Comparison of ENCODE assay signal across 12 cellular contexts in the genomic region with DNA sequence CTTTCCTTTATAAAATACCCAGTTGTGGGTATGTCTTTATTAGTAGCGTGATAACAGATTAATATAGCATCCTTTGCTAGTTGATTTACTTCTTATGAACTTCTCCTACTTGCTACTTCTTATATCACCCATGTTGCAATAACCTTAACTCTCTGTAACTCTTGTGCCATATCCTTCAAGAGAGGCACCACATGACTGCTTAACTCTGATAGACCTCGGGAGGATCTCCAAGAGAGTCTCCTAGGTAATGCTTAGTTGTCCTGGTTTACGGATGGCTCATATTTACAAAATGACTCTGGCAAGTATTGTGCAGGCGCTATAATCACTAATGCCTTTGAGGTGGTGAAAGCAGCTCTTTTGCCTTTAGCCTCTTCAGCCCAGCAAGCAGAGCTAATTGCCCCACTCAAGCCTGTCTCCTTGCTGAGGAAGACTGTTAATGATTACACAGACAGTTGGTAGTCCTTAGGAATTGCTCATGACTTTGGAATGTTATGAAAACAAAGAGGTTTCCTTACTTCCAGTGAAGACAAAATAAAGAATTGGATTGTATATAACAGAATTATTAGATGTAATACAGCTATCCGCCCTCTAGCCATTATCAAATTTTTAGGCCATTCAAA.
DNase-seq lines count a peak whose midpoint lies in the region; FAIRE-seq and TF ChIP-seq lines count a peak whose summit lies in the region.
"Had no signal": no experiment of that assay in that cellular context is flagged by ENCODE, and none has a peak within 500 bp of the region (broad histone marks: within the 10 kb centered on the region; RNA-seq: fewer than 3 reads in every experiment).

No MANE protein-coding gene starts in this region.

- FAIRE-seq in astrocyte (lab: Jason Lieb, UNC) = no peak
- FAIRE-seq in urothelium cell line (lab: Jason Lieb, UNC) = peak; percentile 81
- FAIRE-seq: islet of Langerhans had no signal

- H2AFZ ChIP-seq in astrocyte (ENCODE audit: low read depth, low read length) (no peak overlapping the region), SK-N-SH (ENCODE audit: low read depth) (no peak overlapping the region)

- H3K27me3 ChIP-seq in breast epithelium (no peaks in the 10 kb centered on the region), astrocyte (ENCODE audit: insufficient read depth, low read length) (no peaks in the 10 kb centered on the region), SK-N-SH (ENCODE audit: insufficient read depth) (no peaks in the 10 kb centered on the region)
- H3K27me3 ChIP-seq: Peyer's patch had no signal

- WGBS in SK-N-SH (ENCODE audit: low lambda C conversion rate) = 26% methylated on average over 5 of the region's 5 CpGs

- H3K4me3 Mint-ChIP-seq in MCF 10A (ENCODE audit: unreplicated experiment) (no peak overlapping the region), astrocyte (ENCODE audit: unreplicated experiment) (no peak overlapping the region)
- H3K4me3 Mint-ChIP-seq in activated CD4-positive, alpha-beta T cell treated with anti-CD3 and anti-CD28 coated beads, Interleukin-2, amount 10 ng/mL, durations not matched to agents 24 days and 14 days = no peak overlapping the region

- H3K36me3 Mint-ChIP-seq in MCF 10A (ENCODE audit: insufficient read depth, unreplicated experiment) (no peaks in the 10 kb centered on the region), astrocyte (ENCODE audit: low read depth, unreplicated experiment) (no peaks in the 10 kb centered on the region)
- H3K36me3 Mint-ChIP-seq in activated CD4-positive, alpha-beta T cell treated with anti-CD3 and anti-CD28 coated beads, Interleukin-2, amount 10 ng/mL, durations not matched to agents 24 days and 14 days (ENCODE audit: low read depth) = no peaks in the 10 kb centered on the region

- H3K27ac Mint-ChIP-seq in MCF 10A (ENCODE audit: low read depth, unreplicated experiment) = peak overlapping the region; percentile 40
- H3K27ac Mint-ChIP-seq in astrocyte (ENCODE audit: unreplicated experiment) = peak overlapping the region; percentile 83
- H3K27ac Mint-ChIP-seq in activated CD4-positive, alpha-beta T cell treated with anti-CD3 and anti-CD28 coated beads, Interleukin-2, amount 10 ng/mL, durations not matched to agents 24 days and 14 days = no peak overlapping the region

- H4K20me1 ChIP-seq in astrocyte (ENCODE audit: insufficient read depth, low read length) (no peaks in the 10 kb centered on the region), SK-N-SH (ENCODE audit: insufficient read depth) (no peaks in the 10 kb centered on the region)

- no peak for TF ChIP-seq POLR2A in breast epithelium (IDR thresholded peaks at IDR 0.05)

- H3K9me3 ChIP-seq in breast epithelium = no peaks in the 10 kb centered on the region
- H3K9me3 ChIP-seq in astrocyte (ENCODE audit: insufficient read depth, low read depth, low read length) = no peaks in the 10 kb centered on the region
- H3K9me3 ChIP-seq in SK-N-SH = no peaks in the 10 kb centered on the region
- H3K9me3 ChIP-seq: Peyer's patch had no signal

- no peaks in the 10 kb centered on the region for H3K4me1 ChIP-seq in breast epithelium
- H3K4me1 ChIP-seq in astrocyte (ENCODE audit: insufficient read depth, low read length) = no peaks in the 10 kb centered on the region
- no peaks in the 10 kb centered on the region for H3K4me1 ChIP-seq in SK-N-SH (ENCODE audit: control insufficient read depth in 1 of 2, insufficient read depth in 2 of 2, low read depth in 1 of 2, low read length in 1 of 2)
- H3K4me1 ChIP-seq: Peyer's patch had no signal

- H3K27ac ChIP-seq in breast epithelium (no peak overlapping the region), astrocyte (ENCODE audit: low read depth, low read length) (no peak overlapping the region), SK-N-SH (ENCODE audit: low read depth in 2 of 2, low read length in 1 of 2) (no peak overlapping the region)
- H3K27ac ChIP-seq: Peyer's patch had no signal

- intact Hi-C loops in MCF 10A (cut with micrococcal nuclease) = no loop called here
- intact Hi-C loops in breast epithelium (cut with DNase I; ENCODE audit: low total_unique reads) = no loop called here
- intact Hi-C loops in activated CD4-positive, alpha-beta T cell treated with anti-CD3 and anti-CD28 coated beads, Interleukin-2, amount 10 ng/mL, durations not matched to agents 24 days and 14 days (cut with micrococcal nuclease) = no loop called here

- POLR2A ChIA-PET in MCF 10A (lab: Yijun Ruan, JAX) (no interaction called here), SK-N-SH (lab: Yijun Ruan, JAX) (no interaction called here)

- H3K27me3 Mint-ChIP-seq in MCF 10A (ENCODE audit: insufficient read depth, unreplicated experiment) (no peaks in the 10 kb centered on the region), astrocyte (ENCODE audit: low read depth, unreplicated experiment) (no peaks in the 10 kb centered on the region)
- no peaks in the 10 kb centered on the region for H3K27me3 Mint-ChIP-seq in activated CD4-positive, alpha-beta T cell treated with anti-CD3 and anti-CD28 coated beads, Interleukin-2, amount 10 ng/mL, durations not matched to agents 24 days and 14 days

- H3K9me3 Mint-ChIP-seq in MCF 10A (ENCODE audit: unreplicated experiment) (no peaks in the 10 kb centered on the region), astrocyte (ENCODE audit: unreplicated experiment) (no peaks in the 10 kb centered on the region)
- H3K9me3 Mint-ChIP-seq in activated CD4-positive, alpha-beta T cell treated with anti-CD3 and anti-CD28 coated beads, Interleukin-2, amount 10 ng/mL, durations not matched to agents 24 days and 14 days = no peaks in the 10 kb centered on the region

- CTCF ChIA-PET in MCF 10A (lab: Yijun Ruan, JAX) = no interaction called here
- CTCF ChIA-PET in SK-N-SH (lab: Yijun Ruan, JAX) = no interaction called here

- no peaks in the 10 kb centered on the region for H3K36me3 ChIP-seq in breast epithelium
- H3K36me3 ChIP-seq in astrocyte (ENCODE audit: insufficient read depth, low read length) = no peaks in the 10 kb centered on the region
- no peaks in the 10 kb centered on the region for H3K36me3 ChIP-seq in SK-N-SH (replicated peaks in 1 of 2; ENCODE audit: control insufficient read depth in 1 of 2, insufficient read depth in 2 of 2, low read length in 1 of 2)
- H3K36me3 ChIP-seq: Peyer's patch had no signal

- TF ChIP-seq EP300 in SK-N-SH (IDR thresholded peaks at IDR 0.05; ENCODE audit: borderline replicate concordance in 1 of 2, low read depth in 1 of 2, low read length in 1 of 2) = no peak

- H3K4me3 ChIP-seq in breast epithelium (no peak overlapping the region), astrocyte (ENCODE audit: insufficient read depth, low read depth, low read length) (no peak overlapping the region), SK-N-SH (ENCODE audit: low read depth in 2 of 2, low read length in 1 of 2) (no peak overlapping the region)
- H3K4me3 ChIP-seq: Peyer's patch had no signal

- no peaks in the 10 kb centered on the region for H3F3A ChIP-seq in SK-N-SH (replicated peaks; ENCODE audit: insufficient read depth)

- H3K9me2 ChIP-seq in SK-N-SH = no peaks in the 10 kb centered on the region

- H3K9ac ChIP-seq in astrocyte (ENCODE audit: low read length) (no peak overlapping the region), SK-N-SH (no peak overlapping the region)

- BruUV-seq in MCF 10A (replicated peaks; lab: Mats Ljungman, UMichigan) = no TSS peak

- no peak for TF ChIP-seq RAD21 in SK-N-SH (IDR thresholded peaks at IDR 0.05; ENCODE audit: low read length)

- peak overlapping the region; percentile 3 for H3K4me2 ChIP-seq in astrocyte (ENCODE audit: low read length)
- no peak overlapping the region for H3K4me2 ChIP-seq in SK-N-SH

- TF ChIP-seq CTCF in MCF 10A (IDR thresholded peaks at IDR 0.05; ENCODE audit: unreplicated experiment) = no peak
- no peak for TF ChIP-seq CTCF in breast epithelium (IDR thresholded peaks at IDR 0.05)
- TF ChIP-seq CTCF in astrocyte (IDR thresholded peaks at IDR 0.05; ENCODE audit: insufficient read depth, low read depth, low read length) = no peak
- TF ChIP-seq CTCF in SK-N-SH (IDR thresholded peaks at IDR 0.05) = no peak

- H3K79me2 ChIP-seq in astrocyte (ENCODE audit: insufficient read depth, low read length) (no peaks in the 10 kb centered on the region), SK-N-SH (ENCODE audit: insufficient read depth) (no peaks in the 10 kb centered on the region)

- H3K4me1 Mint-ChIP-seq in MCF 10A (ENCODE audit: insufficient read depth, unreplicated experiment) = peaks cover 7% of the 10 kb centered on the region
- peaks cover 32% of the 10 kb centered on the region for H3K4me1 Mint-ChIP-seq in astrocyte (ENCODE audit: low read depth, unreplicated experiment)
- H3K4me1 Mint-ChIP-seq in activated CD4-positive, alpha-beta T cell treated with anti-CD3 and anti-CD28 coated beads, Interleukin-2, amount 10 ng/mL, durations not matched to agents 24 days and 14 days = no peaks in the 10 kb centered on the region

- peak; percentile 44 for DNase-seq in MCF 10A (ENCODE audit: unreplicated experiment)
- DNase-seq in breast epithelium (ENCODE audit: low spot score in 2 of 2) = no peak
- DNase-seq in astrocyte (ENCODE audit: low read depth) = peak; percentile 45
- DNase-seq in iris pigment epithelial cell (ENCODE audit: low read depth) = peak; percentile 26
- peak; percentile 51 for DNase-seq in urothelium cell line (ENCODE audit: low spot score)
- DNase-seq in SK-N-SH = no peak
- no peak for DNase-seq in NCI-H510A treated with DMSO at 0.1 percent for 48 hours (lab: John Stamatoyannopoulos, UW)
- DNase-seq in activated CD4-positive, alpha-beta T cell treated with anti-CD3 and anti-CD28 coated beads, Interleukin-2, amount 10 ng/mL, durations not matched to agents 24 days and 14 days = no peak
- DNase-seq: effector CD8-positive, alpha-beta T cell; NCI-H2029 had no signal

TF ChIP-seq in SK-N-SH, 30 proteins besides CTCF, POLR2A, EP300 and RAD21:
- TF ChIP-seq SIN3A (IDR thresholded peaks at IDR 0.05; ENCODE audit: borderline replicate concordance, low read depth, low read length) (no peak), TAF1 (IDR thresholded peaks at IDR 0.05; ENCODE audit: borderline replicate concordance, low read depth, low read length) (no peak), RXRA (IDR thresholded peaks at IDR 0.05; ENCODE audit: borderline replicate concordance, low read depth) (no peak), GABPA (IDR thresholded peaks at IDR 0.05; ENCODE audit: low read depth) (no peak), FOXM1 (IDR thresholded peaks at IDR 0.05; ENCODE audit: low read depth) (no peak), GATA2 (CRISPR knock-in tag; IDR thresholded peaks at IDR 0.05) (no peak)
TF ChIP-seq in SK-N-SH: peak in this region for 0.

Comparison
In these comparisons a context has a peak if more than half of its experiments do, and no peak if none do; other contexts are left out.
1. DNase-seq: peak in MCF 10A (single experiment), astrocyte (single experiment), iris pigment epithelial cell (single experiment) and urothelium cell line (single experiment); none in breast epithelium (0 of 2), SK-N-SH (single experiment), NCI-H510A treated with DMSO at 0.1 percent for 48 hours (single experiment) and activated CD4-positive, alpha-beta T cell treated with anti-CD3 and anti-CD28 coated beads, Interleukin-2, amount 10 ng/mL, durations not matched to agents 24 days and 14 days (single experiment).